In the genomic region with DNA sequence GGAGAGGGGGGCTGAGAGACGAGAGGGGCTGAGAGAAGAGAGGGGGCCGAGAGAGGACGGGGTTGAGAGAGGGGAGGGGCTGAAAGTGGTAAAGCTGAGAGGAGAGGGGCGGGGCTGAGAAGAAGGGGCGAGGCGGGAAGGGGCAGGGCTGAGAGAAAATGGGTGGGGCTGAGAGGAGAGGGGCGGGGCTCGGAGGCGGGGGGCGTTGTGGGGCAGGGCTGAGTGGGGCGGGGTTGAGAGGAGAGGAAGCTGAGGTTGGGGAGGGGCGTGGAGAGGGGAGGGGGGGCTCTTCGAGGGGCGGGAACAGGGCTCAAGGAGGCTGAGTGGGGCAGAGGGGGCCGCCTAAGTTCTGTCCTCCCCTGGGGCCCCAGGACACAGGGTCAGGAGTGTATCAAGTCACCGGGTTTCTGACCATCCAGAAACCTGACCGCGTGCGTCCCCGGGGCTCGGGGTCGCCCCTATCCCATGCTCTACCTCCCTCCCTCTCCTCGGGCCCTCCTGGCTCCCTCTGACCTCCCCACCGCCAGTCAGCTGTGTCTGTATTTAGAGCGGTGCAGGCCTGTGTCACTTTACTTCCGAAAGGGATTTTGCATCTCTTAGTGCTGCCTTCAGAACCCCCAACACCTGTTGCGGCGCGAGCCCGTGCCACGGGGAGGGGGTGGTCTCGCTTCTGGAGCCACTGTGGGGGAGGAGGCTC, we compare ENCODE assay signal across 8 cellular contexts. TPM values are rescaled to one million over a fixed set of nuclear protein-coding genes. Genes with fewer than 3 reads are reported as not detected.
DNase-seq lines count a peak whose midpoint lies in the region; ATAC-seq and TF ChIP-seq lines count a peak whose summit lies in the region.

No MANE protein-coding gene starts in this region.

- WGBS in thymus, result 2% methylated on average over 32 of the region's 32 CpGs

- ATAC-seq in left lobe of liver (peak; percentile 55), GM19023 (IDR thresholded peaks at IDR 0.05; ENCODE audit: unreplicated experiment) (no peak), HG02973 (IDR thresholded peaks at IDR 0.05; ENCODE audit: unreplicated experiment) (no peak)

- TF ChIP-seq CTCF in A673 (conservative IDR thresholded peaks at IDR 0.05; ENCODE audit: low read depth, low read length), result no peak

- H3K4me1 Mint-ChIP-seq in activated naive CD8-positive, alpha-beta T cell (ENCODE audit: low read depth), result peaks cover 8% of the 10 kb centered on the region

- H3K36me3 ChIP-seq in A673 (ENCODE audit: insufficient read depth, low read length, poor library complexity, severe bottlenecking) (no peaks in the 10 kb centered on the region), HAP-1 (replicated peaks) (no peaks in the 10 kb centered on the region), thymus (ENCODE audit: control insufficient read depth, insufficient read depth) (no peaks in the 10 kb centered on the region)

- POLR2A ChIA-PET in A673 (lab: Charles Lee; ENCODE audit: low non-redundant PET), result interaction anchor here (0.6 kb wide), 1 partner anchor 1168 kb away, joined by 4 read pairs; no protein-coding TSS in a partner anchor

- H3K27ac Mint-ChIP-seq in activated naive CD8-positive, alpha-beta T cell, result no peak overlapping the region

- H3K4me3 ChIP-seq in A673 (ENCODE audit: low read depth, low read length, poor library complexity, severe bottlenecking) (peak overlapping the region; percentile 45), HAP-1 (peak overlapping the region; percentile 24), thymus (ENCODE audit: low read length) (peak overlapping the region; percentile 40)

- H3K27me3 ChIP-seq in A673 (replicated peaks; ENCODE audit: insufficient read depth, low read depth, low read length, poor library complexity) (no peaks in the 10 kb centered on the region), HAP-1 (ENCODE audit: low read depth) (no peaks in the 10 kb centered on the region), thymus (ENCODE audit: control insufficient read depth, insufficient read depth) (peaks cover 12% of the 10 kb centered on the region)

- H3K27ac ChIP-seq in A673 (ENCODE audit: low read depth, low read length, poor library complexity, severe bottlenecking) (no peak overlapping the region), thymus (ENCODE audit: low read depth) (peak overlapping the region; percentile 46)

- CTCF ChIA-PET in A673 (lab: Charles Lee), result interaction anchor here (0.6 to 1.0 kb wide), 2 partner anchors 73 to 81 kb away, joined by 3 to 7 read pairs; no protein-coding TSS in a partner anchor

- H3K4me1 ChIP-seq in A673 (ENCODE audit: insufficient read depth, low read length, poor library complexity, severe bottlenecking) (peaks cover 11% of the 10 kb centered on the region), HAP-1 (no peaks in the 10 kb centered on the region), thymus (ENCODE audit: control insufficient read depth, insufficient read depth, low read length) (peaks cover 3% of the 10 kb centered on the region)

- peaks cover 13% of the 10 kb centered on the region for H3K27me3 Mint-ChIP-seq in activated naive CD8-positive, alpha-beta T cell

- peak overlapping the region; percentile 53 for H3K4me3 Mint-ChIP-seq in activated naive CD8-positive, alpha-beta T cell

- H3K9me3 ChIP-seq in A673 (ENCODE audit: low read depth, low read length, poor library complexity, severe bottlenecking), result no peaks in the 10 kb centered on the region
- H3K9me3 ChIP-seq in HAP-1, result no peaks in the 10 kb centered on the region
- no peaks in the 10 kb centered on the region for H3K9me3 ChIP-seq in thymus (ENCODE audit: control insufficient read depth)

- intact Hi-C loops in A673 (cut with micrococcal nuclease; ENCODE audit: unreplicated experiment), result no loop called here

- no TSS peak for BruUV-seq in A673 (replicated peaks; lab: Mats Ljungman, UMichigan)

- in situ Hi-C loops in HAP-1 (cut with MboI; ENCODE audit: low sequenced_read_pairs), result no loop called here

- DNase-seq in A673 (ENCODE audit: low spot score) (peak; percentile 81), HAP-1 (ENCODE audit: low spot score in 2 of 2) (peak; percentile 50 to 92), RPMI8226 (peak; percentile 77), left lobe of liver (ENCODE audit: low spot score) (no peak)

- H3K36me3 Mint-ChIP-seq in activated naive CD8-positive, alpha-beta T cell, result no peaks in the 10 kb centered on the region

- no peaks in the 10 kb centered on the region for H3K9me3 Mint-ChIP-seq in activated naive CD8-positive, alpha-beta T cell (ENCODE audit: low read depth)

RNA-seq across cellular contexts. Expression of gene SEMA6B, which starts 38.6 kb away (rescaled TPM):
- total RNA-seq in A673 (2021), result 9.2 and 12.2 TPM in 2 replicates
- 1.8 TPM for total RNA-seq in left lobe of liver
- 4.7 TPM for polyA plus RNA-seq in thymus

RNA-seq across cellular contexts. Expression of gene TNFAIP8L1, which starts 41.2 kb away (rescaled TPM):
- total RNA-seq in A673 (2021) (24.7 and 25.4 TPM in 2 replicates), left lobe of liver (24.5 TPM)
- 6.9 TPM for polyA plus RNA-seq in thymus

RNA-seq across cellular contexts. Expression of gene LRG1, which starts 58.3 kb away (rescaled TPM):
- total RNA-seq in A673 (2021), result 0.20 TPM in 1 of 2 replicates, not detected in the other
- total RNA-seq in left lobe of liver, result 328 TPM
- polyA plus RNA-seq in thymus, result 2.1 TPM

Comparison
In these comparisons a context has a peak if more than half of its experiments do, and no peak if none do; other contexts are left out.
1. RNA of gene LRG1, which starts 58.3 kb away (total RNA-seq): 328 TPM in left lobe of liver (single experiment); 0.20 TPM in A673; every median in the first group is over 100 times any median in the second.
2. Peak in every context shown above with its lines, with median percentiles within 50 percentile points of each other: H3K4me3 ChIP-seq.